Comparison of ENCODE assay signal across 1 cellular context in genomic region chr5:118115791-118116190, GRCh38.
TF ChIP-seq lines count a peak whose summit lies in the region.

No MANE protein-coding gene starts in this region.

TF ChIP-seq in HepG2, 621 proteins besides CTCF, POLR2A, EP300 and RAD21 (continued from another document):
- no peak for TF ChIP-seq TRAFD1 (CRISPR knock-in tag; IDR thresholded peaks at IDR 0.05; ENCODE audit: borderline replicate concordance)
- TF ChIP-seq TSC22D2 (CRISPR knock-in tag; IDR thresholded peaks at IDR 0.05; ENCODE audit: borderline replicate concordance), result no peak
- no peak for TF ChIP-seq POGK (CRISPR knock-in tag; conservative IDR thresholded peaks at IDR 0.05)
- no peak for TF ChIP-seq ATRX (CRISPR knock-in tag; IDR thresholded peaks at IDR 0.05; ENCODE audit: borderline replicate concordance)
- TF ChIP-seq TFE3 (CRISPR knock-in tag; IDR thresholded peaks at IDR 0.05), result no peak
- no peak for TF ChIP-seq NBN (conservative IDR thresholded peaks at IDR 0.05)
- TF ChIP-seq RBAK (CRISPR knock-in tag; IDR thresholded peaks at IDR 0.05), result no peak
- no peak for TF ChIP-seq STAT6 (CRISPR knock-in tag; IDR thresholded peaks at IDR 0.05; ENCODE audit: borderline replicate concordance)
- TF ChIP-seq MIER3 (CRISPR knock-in tag; IDR thresholded peaks at IDR 0.05; ENCODE audit: borderline replicate concordance), result no peak
TF ChIP-seq in HepG2: peak in this region for 0.
